8 cellular contexts compared by ENCODE assay signal in the genomic region with DNA sequence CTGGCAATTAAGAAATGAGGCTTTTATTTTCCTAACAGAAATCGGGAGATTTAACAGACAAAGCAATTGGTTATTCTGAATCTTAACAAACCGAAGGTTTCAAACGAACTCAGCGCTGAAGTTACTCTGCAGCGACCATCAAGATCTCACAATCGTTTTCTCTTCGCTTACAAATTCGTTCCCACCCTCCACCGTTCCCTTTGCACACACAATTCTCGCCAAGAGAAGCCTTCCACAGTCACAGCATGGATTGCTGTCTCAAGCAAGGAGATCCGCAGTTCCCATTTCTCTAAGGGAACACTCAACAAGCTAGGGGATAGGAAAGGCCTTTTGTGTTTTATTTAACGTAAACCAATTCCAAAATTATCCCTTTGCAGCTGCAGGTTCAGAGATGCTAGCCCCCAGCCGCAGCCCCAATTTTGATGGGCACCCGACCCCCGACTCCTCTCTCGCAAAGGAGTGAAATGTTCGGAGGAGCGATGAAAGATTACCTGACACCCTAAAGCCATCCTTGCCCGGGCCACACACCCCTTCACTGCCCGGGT. TPM values are rescaled to one million over a fixed set of nuclear protein-coding genes. Genes with fewer than 3 reads are reported as not detected.
DNase-seq lines count a peak whose midpoint lies in the region; ATAC-seq and TF ChIP-seq lines count a peak whose summit lies in the region.

No MANE protein-coding gene starts in this region.

- peak overlapping the region; percentile 93 to 97 (median 97) for H3K27ac ChIP-seq in esophagus muscularis mucosa (replicated peaks in 1 of 4)

- TF ChIP-seq EP300 in esophagus muscularis mucosa (IDR thresholded peaks at IDR 0.05), result no peak

- peaks cover 4% of the 10 kb centered on the region for H3K36me3 Mint-ChIP-seq in activated CD4-positive, alpha-beta T cell treated with anti-CD3 and anti-CD28 coated beads for 36 hours (ENCODE audit: low read depth)
- H3K36me3 Mint-ChIP-seq in nephron progenitor cell (ENCODE audit: low read depth), result peaks cover 7% of the 10 kb centered on the region

- no peaks in the 10 kb centered on the region for H3K27me3 ChIP-seq in esophagus muscularis mucosa

- 1% methylated on average over 20 of the region's 20 CpGs for WGBS in esophagus muscularis mucosa

- TF ChIP-seq POLR2A in esophagus muscularis mucosa (IDR thresholded peaks at IDR 0.05; ENCODE audit: low read depth), result no peak

- POLR2A ChIA-PET in activated CD4-positive, alpha-beta T cell treated with anti-CD3 and anti-CD28 coated beads for 36 hours (lab: Charles Lee), result interaction anchor here (1.2 kb wide), 2 partner anchors 13 to 16 kb away, joined by 3 to 6 read pairs; partner anchors contain the start of gene SZRD1

- no peaks in the 10 kb centered on the region for H3K9me3 Mint-ChIP-seq in activated CD4-positive, alpha-beta T cell treated with anti-CD3 and anti-CD28 coated beads for 36 hours (ENCODE audit: low read depth)
- no peaks in the 10 kb centered on the region for H3K9me3 Mint-ChIP-seq in nephron progenitor cell

- intact Hi-C loops in activated CD4-positive, alpha-beta T cell treated with anti-CD3 and anti-CD28 coated beads for 36 hours (cut with DNase I, micrococcal nuclease), result no loop called here
- intact Hi-C loops in esophagus muscularis mucosa (cut with DNase I), result no loop called here

- peak; percentile 26 for DNase-seq in activated CD4-positive, alpha-beta T cell treated with anti-CD3 and anti-CD28 coated beads for 36 hours
- no peak for DNase-seq in activated CD4-positive, alpha-beta T cell treated with anti-CD3 and anti-CD28 coated beads, Interleukin-2, amount 50 U/mL, for 4 hours
- DNase-seq in esophagus muscularis mucosa (ENCODE audit: extremely low spot score) (no peak), nephron progenitor cell (no peak)

- peak overlapping the region; percentile 96 for H3K4me3 Mint-ChIP-seq in activated CD4-positive, alpha-beta T cell treated with anti-CD3 and anti-CD28 coated beads for 36 hours
- H3K4me3 Mint-ChIP-seq in nephron progenitor cell, result peak overlapping the region; percentile 90

- H3K4me1 Mint-ChIP-seq in activated CD4-positive, alpha-beta T cell treated with anti-CD3 and anti-CD28 coated beads for 36 hours, result peaks cover 31% of the 10 kb centered on the region
- peaks cover 30% of the 10 kb centered on the region for H3K4me1 Mint-ChIP-seq in nephron progenitor cell

- no peaks in the 10 kb centered on the region for H3K36me3 ChIP-seq in esophagus muscularis mucosa

- ATAC-seq in activated CD4-positive, alpha-beta T cell treated with anti-CD3 and anti-CD28 coated beads for 36 hours, result no peak
- ATAC-seq in SK-N-SH treated with all-trans-retinoic acid at 6 μM for 48 hours (peak; percentile 36), GM21529 (IDR thresholded peaks at IDR 0.05; ENCODE audit: unreplicated experiment) (no peak), HG03196 (IDR thresholded peaks at IDR 0.05; ENCODE audit: unreplicated experiment) (no peak), GM21619 (IDR thresholded peaks at IDR 0.05; ENCODE audit: unreplicated experiment) (no peak)

- H3K4me3 ChIP-seq in esophagus muscularis mucosa, result peak overlapping the region; percentile 81 to 95 (median 86)

- CTCF ChIA-PET in activated CD4-positive, alpha-beta T cell treated with anti-CD3 and anti-CD28 coated beads for 36 hours (lab: Charles Lee), result interaction anchor here (0.9 to 4.4 kb wide), 4 partner anchors 14 to 195 kb away, joined by 3 to 76 read pairs (median 6); partner anchors contain the start of gene SZRD1

- H3K4me1 ChIP-seq in esophagus muscularis mucosa, result peaks cover 22 to 49% (median 43%) of the 10 kb centered on the region in 4 donors

- H3K9me3 ChIP-seq in esophagus muscularis mucosa, result no peaks in the 10 kb centered on the region

- no peaks in the 10 kb centered on the region for H3K27me3 Mint-ChIP-seq in activated CD4-positive, alpha-beta T cell treated with anti-CD3 and anti-CD28 coated beads for 36 hours
- H3K27me3 Mint-ChIP-seq in nephron progenitor cell (ENCODE audit: low read depth, poor library complexity), result peaks cover 3% of the 10 kb centered on the region

- TF ChIP-seq CTCF in esophagus muscularis mucosa (IDR thresholded peaks at IDR 0.05), result no peak
- no peak for TF ChIP-seq CTCF in nephron progenitor cell (IDR thresholded peaks at IDR 0.05)

- H3K27ac Mint-ChIP-seq in activated CD4-positive, alpha-beta T cell treated with anti-CD3 and anti-CD28 coated beads for 36 hours, result peak overlapping the region; percentile 76
- peak overlapping the region; percentile 75 for H3K27ac Mint-ChIP-seq in nephron progenitor cell

TF ChIP-seq in SK-N-SH treated with all-trans-retinoic acid at 6 μM for 48 hours, 23 proteins besides CTCF, POLR2A, EP300 and RAD21:
- TF ChIP-seq SNAI2 (CRISPR knock-in tag; IDR thresholded peaks at IDR 0.05), result no peak
- TF ChIP-seq, protein P1, sequence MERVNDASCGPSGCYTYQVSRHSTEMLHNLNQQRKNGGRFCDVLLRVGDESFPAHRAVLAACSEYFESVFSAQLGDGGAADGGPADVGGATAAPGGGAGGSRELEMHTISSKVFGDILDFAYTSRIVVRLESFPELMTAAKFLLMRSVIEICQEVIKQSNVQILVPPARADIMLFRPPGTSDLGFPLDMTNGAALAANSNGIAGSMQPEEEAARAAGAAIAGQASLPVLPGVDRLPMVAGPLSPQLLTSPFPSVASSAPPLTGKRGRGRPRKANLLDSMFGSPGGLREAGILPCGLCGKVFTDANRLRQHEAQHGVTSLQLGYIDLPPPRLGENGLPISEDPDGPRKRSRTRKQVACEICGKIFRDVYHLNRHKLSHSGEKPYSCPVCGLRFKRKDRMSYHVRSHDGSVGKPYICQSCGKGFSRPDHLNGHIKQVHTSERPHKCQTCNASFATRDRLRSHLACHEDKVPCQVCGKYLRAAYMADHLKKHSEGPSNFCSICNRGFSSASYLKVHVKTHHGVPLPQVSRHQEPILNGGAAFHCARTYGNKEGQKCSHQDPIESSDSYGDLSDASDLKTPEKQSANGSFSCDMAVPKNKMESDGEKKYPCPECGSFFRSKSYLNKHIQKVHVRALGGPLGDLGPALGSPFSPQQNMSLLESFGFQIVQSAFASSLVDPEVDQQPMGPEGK (CRISPR knock-in tag; IDR thresholded peaks at IDR 0.05; ENCODE audit: borderline replicate concordance), result no peak

RNA-seq across cellular contexts. Expression of gene FBXO42, which starts 0.8 kb away (rescaled TPM):
- 10 to 100 TPM; 14.3 to 18.1 TPM for total RNA-seq in activated CD4-positive, alpha-beta T cell treated with anti-CD3 and anti-CD28 coated beads for 36 hours
- 10 to 100 TPM; 22.0 to 52.6 (median 35.3) TPM for total RNA-seq in esophagus muscularis mucosa

RNA-seq across cellular contexts. Expression of gene SZRD1, which starts 15.5 kb away (rescaled TPM):
- 100 to 1,000 TPM; 184 to 238 TPM for total RNA-seq in activated CD4-positive, alpha-beta T cell treated with anti-CD3 and anti-CD28 coated beads for 36 hours
- 100 to 1,000 TPM in 2 of 4 donors, 10 to 100 TPM in 2; 70.2 to 110 (median 98.3) TPM for total RNA-seq in esophagus muscularis mucosa
